In genomic region chr11:126140106-126140931, GRCh38 we compare ENCODE assay signal across 11 cellular contexts.
DNase-seq lines count a peak whose midpoint lies in the region; ATAC-seq and TF ChIP-seq lines count a peak whose summit lies in the region.
"Had no signal": no experiment of that assay in that cellular context is flagged by ENCODE, and none has a peak within 500 bp of the region (broad histone marks: within the 10 kb centered on the region; RNA-seq: fewer than 3 reads in every experiment).

No MANE protein-coding gene starts in this region.

- peaks cover 28 to 30% of the 10 kb centered on the region in 2 donors for H3K4me1 ChIP-seq in left lung
- H3K4me1 ChIP-seq in smooth muscle cell (ENCODE audit: low read depth), result peaks cover 14% of the 10 kb centered on the region

- DNase-seq in G401 (ENCODE audit: low spot score) (peak; percentile 28), left lung (no peak), smooth muscle cell (lab: John Stamatoyannopoulos, UW; ENCODE audit: unreplicated experiment) (no peak), progenitor cell of endocrine pancreas (ENCODE audit: low spot score, unreplicated experiment) (no peak), GM13976 (ENCODE audit: low spot score) (no peak)
- DNase-seq in activated T-cell treated with anti-CD3 and anti-CD28 coated beads, Interleukin-2, amount 50 U/mL, for 4 hours, result no peak
- no peak for DNase-seq in activated CD4-positive, alpha-beta T cell treated with anti-CD3 and anti-CD28 coated beads, Interleukin-2, amount 50 U/mL, for 1 hour
- DNase-seq: activated naive CD8-positive, alpha-beta T cell treated with anti-CD3 and anti-CD28 coated beads, Interleukin-2, amount 10 ng/mL, durations not matched to agents 7 days and 5 days; WERI-Rb-1 had no signal

- H3K27ac ChIP-seq in VCaP (peak overlapping the region; percentile 86), left lung (peak overlapping the region in 1 of 2 donors; percentile 1), smooth muscle cell (ENCODE audit: low read depth) (no peak overlapping the region)
- H3K27ac ChIP-seq: WERI-Rb-1 had no signal

- in situ Hi-C loops in G401 (cut with HindIII; ENCODE audit: low sequenced_read_pairs), result no loop called here
- in situ Hi-C loops in GM13976 (cut with MboI; ENCODE audit: low sequenced_read_pairs, unreplicated experiment), result no loop called here

- intact Hi-C loops in left lung (cut with DNase I), result no loop called here

- peaks cover 39% of the 10 kb centered on the region for H3F3A ChIP-seq in smooth muscle cell (ENCODE audit: low read depth)

- H3K4me2 ChIP-seq in smooth muscle cell, result peak overlapping the region; percentile 66

- no peaks in the 10 kb centered on the region for H3K36me3 Mint-ChIP-seq in activated T-cell treated with anti-CD3 and anti-CD28 coated beads, Interleukin-2, amount 50 U/mL, for 4 hours (ENCODE audit: insufficient read depth)
- H3K36me3 Mint-ChIP-seq in progenitor cell of endocrine pancreas (ENCODE audit: insufficient read depth), result no peaks in the 10 kb centered on the region
- H3K36me3 Mint-ChIP-seq: activated naive CD8-positive, alpha-beta T cell treated with anti-CD3 and anti-CD28 coated beads, Interleukin-2, amount 10 ng/mL, durations not matched to agents 7 days and 5 days had no signal

- 72% methylated on average over 10 of the region's 10 CpGs for WGBS in smooth muscle cell (ENCODE audit: low lambda C conversion rate)

- no peak overlapping the region for H3K4me3 Mint-ChIP-seq in activated T-cell treated with anti-CD3 and anti-CD28 coated beads, Interleukin-2, amount 50 U/mL, for 4 hours
- H3K4me3 Mint-ChIP-seq in progenitor cell of endocrine pancreas (ENCODE audit: low read depth), result no peak overlapping the region
- H3K4me3 Mint-ChIP-seq: activated naive CD8-positive, alpha-beta T cell treated with anti-CD3 and anti-CD28 coated beads, Interleukin-2, amount 10 ng/mL, durations not matched to agents 7 days and 5 days; stimulated activated naive CD8-positive, alpha-beta T cell treated with anti-CD3 and anti-CD28 coated beads, Interleukin-15, Interleukin-2, amounts not matched to agents 100 ng/mL and 50 ng/mL, for 24 hours had no signal

- H2AFZ ChIP-seq in smooth muscle cell (ENCODE audit: low read depth), result no peak overlapping the region

- no peaks in the 10 kb centered on the region for H3K4me1 Mint-ChIP-seq in activated T-cell treated with anti-CD3 and anti-CD28 coated beads, Interleukin-2, amount 50 U/mL, for 4 hours (ENCODE audit: low read depth)
- H3K4me1 Mint-ChIP-seq in progenitor cell of endocrine pancreas (ENCODE audit: low read depth), result peaks cover 2% of the 10 kb centered on the region
- H3K4me1 Mint-ChIP-seq: activated naive CD8-positive, alpha-beta T cell treated with anti-CD3 and anti-CD28 coated beads, Interleukin-2, amount 10 ng/mL, durations not matched to agents 7 days and 5 days had no signal

- no peak overlapping the region for H3K27ac Mint-ChIP-seq in progenitor cell of endocrine pancreas
- H3K27ac Mint-ChIP-seq: activated naive CD8-positive, alpha-beta T cell treated with anti-CD3 and anti-CD28 coated beads, Interleukin-2, amount 10 ng/mL, durations not matched to agents 7 days and 5 days; stimulated activated naive CD8-positive, alpha-beta T cell treated with anti-CD3 and anti-CD28 coated beads, Interleukin-15, Interleukin-2, amounts not matched to agents 100 ng/mL and 50 ng/mL, for 24 hours had no signal

- H3K36me3 ChIP-seq in left lung, result no peaks in the 10 kb centered on the region
- H3K36me3 ChIP-seq in smooth muscle cell (ENCODE audit: low read depth), result no peaks in the 10 kb centered on the region
- H3K36me3 ChIP-seq: WERI-Rb-1 had no signal

- no peaks in the 10 kb centered on the region for H3K9me3 Mint-ChIP-seq in activated T-cell treated with anti-CD3 and anti-CD28 coated beads, Interleukin-2, amount 50 U/mL, for 4 hours
- H3K9me3 Mint-ChIP-seq in progenitor cell of endocrine pancreas (ENCODE audit: low read depth), result no peaks in the 10 kb centered on the region
- H3K9me3 Mint-ChIP-seq: activated naive CD8-positive, alpha-beta T cell treated with anti-CD3 and anti-CD28 coated beads, Interleukin-2, amount 10 ng/mL, durations not matched to agents 7 days and 5 days; stimulated activated naive CD8-positive, alpha-beta T cell treated with anti-CD3 and anti-CD28 coated beads, Interleukin-15, Interleukin-2, amounts not matched to agents 100 ng/mL and 50 ng/mL, for 24 hours had no signal

- H3K27me3 ChIP-seq in left lung (peaks cover 0 to 6% of the 10 kb centered on the region in 2 donors), smooth muscle cell (ENCODE audit: low read depth) (no peaks in the 10 kb centered on the region)

- H3K9me3 ChIP-seq in left lung, result no peaks in the 10 kb centered on the region
- H3K9me3 ChIP-seq in smooth muscle cell (replicated peaks; ENCODE audit: low read depth), result no peaks in the 10 kb centered on the region

- TF ChIP-seq CTCF in VCaP (conservative IDR thresholded peaks at IDR 0.05) (no peak), left lung (IDR thresholded peaks at IDR 0.05) (no peak), smooth muscle cell (IDR thresholded peaks at IDR 0.05; ENCODE audit: borderline replicate concordance, insufficient read depth, poor library complexity, severe bottlenecking) (no peak), progenitor cell of endocrine pancreas (IDR thresholded peaks at IDR 0.05; ENCODE audit: unreplicated experiment) (no peak), GM13976 (IDR thresholded peaks at IDR 0.05; ENCODE audit: borderline replicate concordance, control extremely low read depth, extremely low read depth, insufficient read depth, missing control alignments) (no peak)

- peak; percentile 65 for ATAC-seq in left lung
- no peak for ATAC-seq in activated T-cell treated with anti-CD3 and anti-CD28 coated beads, Interleukin-2, amount 50 U/mL, for 4 hours

- peaks cover 12% of the 10 kb centered on the region for H3K27me3 Mint-ChIP-seq in activated T-cell treated with anti-CD3 and anti-CD28 coated beads, Interleukin-2, amount 50 U/mL, for 4 hours (ENCODE audit: low read depth)
- H3K27me3 Mint-ChIP-seq in progenitor cell of endocrine pancreas, result peaks cover 18% of the 10 kb centered on the region

- no peak overlapping the region for H3K9ac ChIP-seq in smooth muscle cell (ENCODE audit: low read depth)

- H3K79me2 ChIP-seq in smooth muscle cell (ENCODE audit: low read depth), result no peaks in the 10 kb centered on the region

- no peak overlapping the region for H3K4me3 ChIP-seq in left lung
- no peak overlapping the region for H3K4me3 ChIP-seq in smooth muscle cell

- H4K20me1 ChIP-seq in smooth muscle cell (ENCODE audit: low read depth), result no peaks in the 10 kb centered on the region
